In the genomic region with DNA sequence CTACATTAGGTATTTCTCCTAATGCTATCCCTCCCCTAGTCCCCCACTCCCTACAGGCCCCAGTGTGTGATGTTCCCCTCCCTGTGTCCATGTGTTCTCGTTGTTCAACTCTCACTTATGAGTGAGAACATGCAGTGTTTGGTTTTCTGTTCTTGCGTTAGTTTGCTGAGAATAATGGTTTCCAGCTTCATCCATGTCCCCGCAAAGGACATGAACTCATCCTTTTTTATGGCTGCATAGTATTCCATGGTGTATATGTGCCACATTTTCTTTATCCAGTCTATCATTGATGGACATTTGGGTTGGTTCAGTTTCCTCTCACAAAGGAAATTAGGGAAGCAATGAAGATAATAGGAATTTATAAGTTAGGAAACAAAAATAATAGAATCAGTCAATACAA, we compare ENCODE assay signal across 6 cellular contexts. TPM values are rescaled to one million over a fixed set of nuclear protein-coding genes. Genes with fewer than 3 reads are reported as not detected.
"Had no signal": no experiment of that assay in that cellular context is flagged by ENCODE, and none has a peak within 500 bp of the region (broad histone marks: within the 10 kb centered on the region; RNA-seq: fewer than 3 reads in every experiment).

No MANE protein-coding gene starts in this region.

RNA-seq across cellular contexts. Expression of gene CMTM1, which starts 1.0 kb away (rescaled TPM):
- total RNA-seq: ascending aorta had no signal

RNA-seq across cellular contexts. Expression of gene CMTM2, which starts 12.0 kb away (rescaled TPM):
- total RNA-seq: activated naive CD8-positive, alpha-beta T cell treated with anti-CD3 and anti-CD28 coated beads for 36 hours; ascending aorta; bronchial epithelial cell; cardiac muscle cell; cerebellum; WTC11 had no signal

RNA-seq across cellular contexts. Expression of gene CKLF, which starts 14.9 kb away (rescaled TPM):
- total RNA-seq: ascending aorta had no signal
